In the genomic region with DNA sequence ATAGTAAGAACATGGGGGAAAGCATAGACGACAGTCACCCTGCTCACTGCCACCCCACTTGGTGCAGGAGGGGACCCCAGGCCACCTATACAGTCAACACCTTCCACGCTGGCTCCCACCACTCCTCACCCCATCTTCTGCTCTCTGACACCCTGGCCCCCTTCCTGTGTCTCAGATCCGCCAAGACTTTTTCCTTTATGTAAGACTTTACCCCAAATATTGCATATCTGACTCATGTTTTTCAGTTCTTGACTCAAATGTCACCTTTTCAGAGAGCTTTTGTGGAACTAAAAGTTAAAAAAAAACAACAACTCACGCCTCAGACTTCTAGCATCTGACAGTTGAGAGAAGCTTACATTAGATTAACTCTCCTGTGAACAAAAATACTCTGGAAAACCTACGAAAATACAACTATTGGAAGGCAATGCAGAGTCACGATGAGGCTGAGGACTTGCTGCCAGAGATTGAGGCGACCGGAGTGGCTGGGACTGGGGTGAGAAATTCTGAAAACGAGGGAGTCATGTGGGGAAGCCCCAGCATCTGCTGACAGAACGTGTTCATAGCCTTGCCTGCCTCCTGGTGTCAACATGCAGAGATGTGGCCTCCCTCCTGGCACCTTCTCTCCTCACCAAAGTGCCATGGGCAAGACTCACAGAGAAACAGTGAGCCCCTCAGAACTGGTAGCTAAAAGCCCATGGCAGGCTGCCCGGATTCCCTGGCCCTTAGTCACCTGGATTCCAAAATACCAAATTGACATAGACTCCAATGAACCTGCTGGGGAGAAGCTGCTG, we compare ENCODE assay signal across 11 cellular contexts. TPM values are rescaled to one million over a fixed set of nuclear protein-coding genes. Genes with fewer than 3 reads are reported as not detected.
DNase-seq lines count a peak whose midpoint lies in the region; ATAC-seq and TF ChIP-seq lines count a peak whose summit lies in the region.
"Had no signal": no experiment of that assay in that cellular context is flagged by ENCODE, and none has a peak within 500 bp of the region (broad histone marks: within the 10 kb centered on the region; RNA-seq: fewer than 3 reads in every experiment).

No MANE protein-coding gene starts in this region.

- peak in 1 of 2 donors; percentile 54 for DNase-seq in activated naive CD4-positive, alpha-beta T cell treated with anti-CD3 and anti-CD28 coated beads, Interleukin-2, amount 50 U/mL, for 72 hours (ENCODE audit: low spot score in 2 of 2)
- no peak for DNase-seq in activated naive CD4-positive, alpha-beta T cell (lab: John Stamatoyannopoulos, UW)
- DNase-seq in activated B cell treated with CpG ODN at 0.5 μM for 24 hours (no peak), AG08396 (ENCODE audit: low spot score) (no peak), right atrium auricular region (ENCODE audit: low spot score) (no peak), DMS153 treated with DMSO at 0.1 percent for 48 hours (lab: John Stamatoyannopoulos, UW; ENCODE audit: unreplicated experiment) (no peak)
- DNase-seq in stimulated activated CD4-positive, alpha-beta T cell treated with anti-CD3 and anti-CD28 coated beads, Interleukin-1b, Interleukin-23, amount 100 ng/mL, for 48 hours = peak; percentile 70

- no peaks in the 10 kb centered on the region for H3K9me3 ChIP-seq in right atrium auricular region

- ATAC-seq in activated naive CD4-positive, alpha-beta T cell treated with anti-CD3 and anti-CD28 coated beads, Interleukin-2, amount 50 U/mL, for 72 hours = peak; percentile 91 to 94
- ATAC-seq in HG02884 (IDR thresholded peaks at IDR 0.05; ENCODE audit: unreplicated experiment) (peak; percentile 76), activated B cell treated with CpG ODN at 0.5 μM for 24 hours (ENCODE audit: low read depth) (peak; percentile 57)

- CTCF ChIA-PET in activated B cell treated with CpG ODN at 0.5 μM for 24 hours (lab: Charles Lee) = interaction anchor here (1.2 kb wide), 1 partner anchor 160 kb away, joined by 3 read pairs; no protein-coding TSS in a partner anchor

- intact Hi-C loops in activated B cell treated with CpG ODN at 0.5 μM for 24 hours (cut with micrococcal nuclease) = no loop called here

- H3K36me3 Mint-ChIP-seq in activated naive CD4-positive, alpha-beta T cell treated with anti-CD3 and anti-CD28 coated beads, Interleukin-2, amount 50 U/mL, for 72 hours = peaks cover 6 to 7% of the 10 kb centered on the region in 2 donors
- no peaks in the 10 kb centered on the region for H3K36me3 Mint-ChIP-seq in activated B cell treated with CpG ODN at 0.5 μM for 24 hours (ENCODE audit: low read depth)

- TF ChIP-seq CTCF in activated B cell treated with CpG ODN at 0.5 μM for 24 hours (IDR thresholded peaks at IDR 0.05) (no peak), right atrium auricular region (IDR thresholded peaks at IDR 0.05) (no peak)

- H3K4me1 ChIP-seq in right atrium auricular region = no peaks in the 10 kb centered on the region

- H3K4me1 Mint-ChIP-seq in activated B cell treated with CpG ODN at 0.5 μM for 24 hours = peaks cover 4% of the 10 kb centered on the region

- no peak overlapping the region for H3K4me3 ChIP-seq in right atrium auricular region
- H3K4me3 ChIP-seq: lung had no signal

- H3K9me3 Mint-ChIP-seq in activated naive CD4-positive, alpha-beta T cell treated with anti-CD3 and anti-CD28 coated beads, Interleukin-2, amount 50 U/mL, for 72 hours = peaks cover 4 to 10% of the 10 kb centered on the region in 2 donors
- H3K9me3 Mint-ChIP-seq in activated B cell treated with CpG ODN at 0.5 μM for 24 hours = peaks cover 6% of the 10 kb centered on the region

- no peak overlapping the region for H3K27ac Mint-ChIP-seq in activated naive CD4-positive, alpha-beta T cell treated with anti-CD3 and anti-CD28 coated beads, Interleukin-2, amount 50 U/mL, for 72 hours
- H3K27ac Mint-ChIP-seq in activated B cell treated with CpG ODN at 0.5 μM for 24 hours = peak overlapping the region; percentile 73

- peaks cover 20% of the 10 kb centered on the region for H3K27me3 Mint-ChIP-seq in activated B cell treated with CpG ODN at 0.5 μM for 24 hours

- POLR2A ChIA-PET in activated B cell treated with CpG ODN at 0.5 μM for 24 hours (lab: Charles Lee) = no interaction called here

- H3K36me3 ChIP-seq in right atrium auricular region = no peaks in the 10 kb centered on the region

- no peaks in the 10 kb centered on the region for H3K27me3 ChIP-seq in right atrium auricular region

- no peak overlapping the region for H3K27ac ChIP-seq in right atrium auricular region

- no peak overlapping the region for H3K4me3 Mint-ChIP-seq in activated B cell treated with CpG ODN at 0.5 μM for 24 hours

RNA-seq across cellular contexts. Expression of gene FCN2, which starts 22.4 kb away (rescaled TPM):
- not detected for total RNA-seq in activated naive CD4-positive, alpha-beta T cell treated with anti-CD3 and anti-CD28 coated beads, Interleukin-2, amount 50 U/mL, for 72 hours
- not detected in 2 replicates for total RNA-seq in activated B cell treated with CpG ODN at 0.5 μM for 24 hours
- not detected for total RNA-seq in right atrium auricular region
- total RNA-seq: activated CD8-positive, alpha-beta memory T cell treated with anti-CD3 and anti-CD28 coated beads for 36 hours; lung; urinary bladder had no signal

RNA-seq across cellular contexts. Expression of gene FCN1, which starts 59.5 kb away (rescaled TPM):
- not detected for total RNA-seq in activated naive CD4-positive, alpha-beta T cell treated with anti-CD3 and anti-CD28 coated beads, Interleukin-2, amount 50 U/mL, for 72 hours
- 0.44 and 0.83 TPM in 2 replicates for total RNA-seq in activated B cell treated with CpG ODN at 0.5 μM for 24 hours
- 1 to 10 TPM in 1 of 2 donors, under 1 TPM in 1; 0.63 to 2.1 TPM for total RNA-seq in right atrium auricular region
- total RNA-seq: activated CD8-positive, alpha-beta memory T cell treated with anti-CD3 and anti-CD28 coated beads for 36 hours had no signal
